Comparison of ENCODE assay signal across 1 cellular context in genomic region chr1:230104395-230105244, GRCh38.
A peak's percentile ranks its signal among the peaks of the same experiment; 100 is the strongest.
TF ChIP-seq lines count a peak whose summit lies in the region.

No MANE protein-coding gene starts in this region.

TF ChIP-seq in HEK293, 187 proteins besides CTCF, POLR2A, EP300 and RAD21 (continued from another document and continues in another):
- TF ChIP-seq ZBTB20 (tag by site-specific recombination; IDR thresholded peaks at IDR 0.05) (peak; percentile 80), ZNF423 (tag by site-specific recombination; IDR thresholded peaks at IDR 0.05) (no peak), PRDM1 (tag by site-specific recombination; IDR thresholded peaks at IDR 0.05) (peak; percentile 99), ZFP3 (tag by site-specific recombination; IDR thresholded peaks at IDR 0.05; ENCODE audit: low read depth) (no peak), ZBTB7A (tag by site-specific recombination; IDR thresholded peaks at IDR 0.05; ENCODE audit: low read depth) (no peak), ZNF785 (tag by site-specific recombination; IDR thresholded peaks at IDR 0.05) (no peak), ZNF175 (tag by site-specific recombination; IDR thresholded peaks at IDR 0.05) (no peak), ZNF660 (tag by site-specific recombination; IDR thresholded peaks at IDR 0.05) (peak; percentile 99), ZNF354C (tag by site-specific recombination; IDR thresholded peaks at IDR 0.05; ENCODE audit: borderline replicate concordance, low read depth) (no peak), YY1 (tag by site-specific recombination; IDR thresholded peaks at IDR 0.05) (peak; percentile 30; the same call in 1 of the 2 replicates), MEIS1 (CRISPR knock-in tag; IDR thresholded peaks at IDR 0.05; ENCODE audit: borderline replicate concordance) (no peak), ZNF398 (tag by site-specific recombination; IDR thresholded peaks at IDR 0.05) (peak; percentile 97), MYNN (tag by site-specific recombination; IDR thresholded peaks at IDR 0.05; ENCODE audit: borderline replicate concordance) (no peak), ZNF610 (tag by site-specific recombination; IDR thresholded peaks at IDR 0.05; ENCODE audit: borderline replicate concordance) (0 out of 2 replicates have a peak, but pooled peaks have one; percentile 24), ZNF768 (tag by site-specific recombination; IDR thresholded peaks at IDR 0.05) (no peak), ZSCAN16 (tag by site-specific recombination; IDR thresholded peaks at IDR 0.05) (no peak), ATF2 (tag by site-specific recombination; IDR thresholded peaks at IDR 0.05; ENCODE audit: low read depth) (0 out of 2 replicates have a peak, but pooled peaks have one; percentile 2), GLIS2 (tag by site-specific recombination; IDR thresholded peaks at IDR 0.05) (peak; percentile 97), ZNF707 (tag by site-specific recombination; IDR thresholded peaks at IDR 0.05) (no peak), ZNF776 (tag by site-specific recombination; IDR thresholded peaks at IDR 0.05; ENCODE audit: borderline replicate concordance) (no peak), ZNF292 (tag by site-specific recombination; IDR thresholded peaks at IDR 0.05; ENCODE audit: borderline replicate concordance, low read depth) (no peak), ZBTB17 (tag by site-specific recombination; IDR thresholded peaks at IDR 0.05) (peak; percentile 91), ZNF202 (tag by site-specific recombination; IDR thresholded peaks at IDR 0.05; ENCODE audit: borderline replicate concordance) (no peak), ZSCAN18 (tag by site-specific recombination; IDR thresholded peaks at IDR 0.05) (no peak), ZNF214 (tag by site-specific recombination; IDR thresholded peaks at IDR 0.05; ENCODE audit: borderline replicate concordance) (no peak), ZNF426 (tag by site-specific recombination; IDR thresholded peaks at IDR 0.05) (no peak), ZNF394 (tag by site-specific recombination; IDR thresholded peaks at IDR 0.05; ENCODE audit: borderline replicate concordance) (peak; percentile 69; the same call in 1 of the 2 replicates), GFI1B (tag by site-specific recombination; IDR thresholded peaks at IDR 0.05) (no peak), ZNF623 (tag by site-specific recombination; IDR thresholded peaks at IDR 0.05) (no peak; the same call in 1 of the 2 replicates), ZNF530 (tag by site-specific recombination; IDR thresholded peaks at IDR 0.05; ENCODE audit: low read depth) (no peak), ZNF677 (tag by site-specific recombination; IDR thresholded peaks at IDR 0.05) (no peak), ZNF112 (tag by site-specific recombination; IDR thresholded peaks at IDR 0.05) (no peak), ZNF600 (tag by site-specific recombination; IDR thresholded peaks at IDR 0.05) (peak; percentile 100), ZBTB1 (tag by site-specific recombination; IDR thresholded peaks at IDR 0.05) (0 out of 2 replicates have a peak, but pooled peaks have one; percentile 21), ZNF274 (IDR thresholded peaks at IDR 0.05; ENCODE audit: low read length) (no peak), ZNF274 (tag by site-specific recombination; IDR thresholded peaks at IDR 0.05; ENCODE audit: borderline replicate concordance) (no peak), ZNF221 (tag by site-specific recombination; IDR thresholded peaks at IDR 0.05; ENCODE audit: borderline replicate concordance) (no peak), ZNF621 (tag by site-specific recombination; IDR thresholded peaks at IDR 0.05) (no peak), ZBTB21 (tag by site-specific recombination; IDR thresholded peaks at IDR 0.05) (peak; percentile 78), ZNF626 (tag by site-specific recombination; IDR thresholded peaks at IDR 0.05) (no peak)
- TF ChIP-seq, protein P1, sequence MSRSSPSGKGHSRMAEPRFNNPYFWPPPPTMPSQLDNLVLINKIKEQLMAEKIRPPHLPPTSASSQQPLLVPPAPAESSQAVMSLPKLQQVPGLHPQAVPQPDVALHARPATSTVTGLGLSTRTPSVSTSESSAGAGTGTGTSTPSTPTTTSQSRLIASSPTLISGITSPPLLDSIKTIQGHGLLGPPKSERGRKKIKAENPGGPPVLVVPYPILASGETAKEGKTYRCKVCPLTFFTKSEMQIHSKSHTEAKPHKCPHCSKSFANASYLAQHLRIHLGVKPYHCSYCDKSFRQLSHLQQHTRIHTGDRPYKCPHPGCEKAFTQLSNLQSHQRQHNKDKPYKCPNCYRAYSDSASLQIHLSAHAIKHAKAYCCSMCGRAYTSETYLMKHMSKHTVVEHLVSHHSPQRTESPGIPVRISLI (tag by site-specific recombination; IDR thresholded peaks at IDR 0.05): no peak
- TF ChIP-seq, protein P2, sequence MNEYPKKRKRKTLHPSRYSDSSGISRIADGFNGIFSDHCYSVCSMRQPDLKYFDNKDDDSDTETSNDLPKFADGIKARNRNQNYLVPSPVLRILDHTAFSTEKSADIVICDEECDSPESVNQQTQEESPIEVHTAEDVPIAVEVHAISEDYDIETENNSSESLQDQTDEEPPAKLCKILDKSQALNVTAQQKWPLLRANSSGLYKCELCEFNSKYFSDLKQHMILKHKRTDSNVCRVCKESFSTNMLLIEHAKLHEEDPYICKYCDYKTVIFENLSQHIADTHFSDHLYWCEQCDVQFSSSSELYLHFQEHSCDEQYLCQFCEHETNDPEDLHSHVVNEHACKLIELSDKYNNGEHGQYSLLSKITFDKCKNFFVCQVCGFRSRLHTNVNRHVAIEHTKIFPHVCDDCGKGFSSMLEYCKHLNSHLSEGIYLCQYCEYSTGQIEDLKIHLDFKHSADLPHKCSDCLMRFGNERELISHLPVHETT (tag by site-specific recombination; IDR thresholded peaks at IDR 0.05): peak; percentile 74
- TF ChIP-seq, protein P3, sequence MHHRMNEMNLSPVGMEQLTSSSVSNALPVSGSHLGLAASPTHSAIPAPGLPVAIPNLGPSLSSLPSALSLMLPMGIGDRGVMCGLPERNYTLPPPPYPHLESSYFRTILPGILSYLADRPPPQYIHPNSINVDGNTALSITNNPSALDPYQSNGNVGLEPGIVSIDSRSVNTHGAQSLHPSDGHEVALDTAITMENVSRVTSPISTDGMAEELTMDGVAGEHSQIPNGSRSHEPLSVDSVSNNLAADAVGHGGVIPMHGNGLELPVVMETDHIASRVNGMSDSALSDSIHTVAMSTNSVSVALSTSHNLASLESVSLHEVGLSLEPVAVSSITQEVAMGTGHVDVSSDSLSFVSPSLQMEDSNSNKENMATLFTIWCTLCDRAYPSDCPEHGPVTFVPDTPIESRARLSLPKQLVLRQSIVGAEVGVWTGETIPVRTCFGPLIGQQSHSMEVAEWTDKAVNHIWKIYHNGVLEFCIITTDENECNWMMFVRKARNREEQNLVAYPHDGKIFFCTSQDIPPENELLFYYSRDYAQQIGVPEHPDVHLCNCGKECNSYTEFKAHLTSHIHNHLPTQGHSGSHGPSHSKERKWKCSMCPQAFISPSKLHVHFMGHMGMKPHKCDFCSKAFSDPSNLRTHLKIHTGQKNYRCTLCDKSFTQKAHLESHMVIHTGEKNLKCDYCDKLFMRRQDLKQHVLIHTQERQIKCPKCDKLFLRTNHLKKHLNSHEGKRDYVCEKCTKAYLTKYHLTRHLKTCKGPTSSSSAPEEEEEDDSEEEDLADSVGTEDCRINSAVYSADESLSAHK (tag by site-specific recombination; IDR thresholded peaks at IDR 0.05): no peak
- TF ChIP-seq, protein P4, sequence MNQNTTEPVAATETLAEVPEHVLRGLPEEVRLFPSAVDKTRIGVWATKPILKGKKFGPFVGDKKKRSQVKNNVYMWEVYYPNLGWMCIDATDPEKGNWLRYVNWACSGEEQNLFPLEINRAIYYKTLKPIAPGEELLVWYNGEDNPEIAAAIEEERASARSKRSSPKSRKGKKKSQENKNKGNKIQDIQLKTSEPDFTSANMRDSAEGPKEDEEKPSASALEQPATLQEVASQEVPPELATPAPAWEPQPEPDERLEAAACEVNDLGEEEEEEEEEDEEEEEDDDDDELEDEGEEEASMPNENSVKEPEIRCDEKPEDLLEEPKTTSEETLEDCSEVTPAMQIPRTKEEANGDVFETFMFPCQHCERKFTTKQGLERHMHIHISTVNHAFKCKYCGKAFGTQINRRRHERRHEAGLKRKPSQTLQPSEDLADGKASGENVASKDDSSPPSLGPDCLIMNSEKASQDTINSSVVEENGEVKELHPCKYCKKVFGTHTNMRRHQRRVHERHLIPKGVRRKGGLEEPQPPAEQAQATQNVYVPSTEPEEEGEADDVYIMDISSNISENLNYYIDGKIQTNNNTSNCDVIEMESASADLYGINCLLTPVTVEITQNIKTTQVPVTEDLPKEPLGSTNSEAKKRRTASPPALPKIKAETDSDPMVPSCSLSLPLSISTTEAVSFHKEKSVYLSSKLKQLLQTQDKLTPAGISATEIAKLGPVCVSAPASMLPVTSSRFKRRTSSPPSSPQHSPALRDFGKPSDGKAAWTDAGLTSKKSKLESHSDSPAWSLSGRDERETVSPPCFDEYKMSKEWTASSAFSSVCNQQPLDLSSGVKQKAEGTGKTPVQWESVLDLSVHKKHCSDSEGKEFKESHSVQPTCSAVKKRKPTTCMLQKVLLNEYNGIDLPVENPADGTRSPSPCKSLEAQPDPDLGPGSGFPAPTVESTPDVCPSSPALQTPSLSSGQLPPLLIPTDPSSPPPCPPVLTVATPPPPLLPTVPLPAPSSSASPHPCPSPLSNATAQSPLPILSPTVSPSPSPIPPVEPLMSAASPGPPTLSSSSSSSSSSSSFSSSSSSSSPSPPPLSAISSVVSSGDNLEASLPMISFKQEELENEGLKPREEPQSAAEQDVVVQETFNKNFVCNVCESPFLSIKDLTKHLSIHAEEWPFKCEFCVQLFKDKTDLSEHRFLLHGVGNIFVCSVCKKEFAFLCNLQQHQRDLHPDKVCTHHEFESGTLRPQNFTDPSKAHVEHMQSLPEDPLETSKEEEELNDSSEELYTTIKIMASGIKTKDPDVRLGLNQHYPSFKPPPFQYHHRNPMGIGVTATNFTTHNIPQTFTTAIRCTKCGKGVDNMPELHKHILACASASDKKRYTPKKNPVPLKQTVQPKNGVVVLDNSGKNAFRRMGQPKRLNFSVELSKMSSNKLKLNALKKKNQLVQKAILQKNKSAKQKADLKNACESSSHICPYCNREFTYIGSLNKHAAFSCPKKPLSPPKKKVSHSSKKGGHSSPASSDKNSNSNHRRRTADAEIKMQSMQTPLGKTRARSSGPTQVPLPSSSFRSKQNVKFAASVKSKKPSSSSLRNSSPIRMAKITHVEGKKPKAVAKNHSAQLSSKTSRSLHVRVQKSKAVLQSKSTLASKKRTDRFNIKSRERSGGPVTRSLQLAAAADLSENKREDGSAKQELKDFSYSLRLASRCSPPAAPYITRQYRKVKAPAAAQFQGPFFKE (tag by site-specific recombination; IDR thresholded peaks at IDR 0.05; ENCODE audit: borderline replicate concordance): no peak
- TF ChIP-seq, protein P5, sequence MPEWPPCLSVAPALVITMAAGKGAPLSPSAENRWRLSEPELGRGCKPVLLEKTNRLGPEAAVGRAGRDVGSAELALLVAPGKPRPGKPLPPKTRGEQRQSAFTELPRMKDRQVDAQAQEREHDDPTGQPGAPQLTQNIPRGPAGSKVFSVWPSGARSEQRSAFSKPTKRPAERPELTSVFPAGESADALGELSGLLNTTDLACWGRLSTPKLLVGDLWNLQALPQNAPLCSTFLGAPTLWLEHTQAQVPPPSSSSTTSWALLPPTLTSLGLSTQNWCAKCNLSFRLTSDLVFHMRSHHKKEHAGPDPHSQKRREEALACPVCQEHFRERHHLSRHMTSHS (tag by site-specific recombination; IDR thresholded peaks at IDR 0.05): no peak
- TF ChIP-seq, protein P6, sequence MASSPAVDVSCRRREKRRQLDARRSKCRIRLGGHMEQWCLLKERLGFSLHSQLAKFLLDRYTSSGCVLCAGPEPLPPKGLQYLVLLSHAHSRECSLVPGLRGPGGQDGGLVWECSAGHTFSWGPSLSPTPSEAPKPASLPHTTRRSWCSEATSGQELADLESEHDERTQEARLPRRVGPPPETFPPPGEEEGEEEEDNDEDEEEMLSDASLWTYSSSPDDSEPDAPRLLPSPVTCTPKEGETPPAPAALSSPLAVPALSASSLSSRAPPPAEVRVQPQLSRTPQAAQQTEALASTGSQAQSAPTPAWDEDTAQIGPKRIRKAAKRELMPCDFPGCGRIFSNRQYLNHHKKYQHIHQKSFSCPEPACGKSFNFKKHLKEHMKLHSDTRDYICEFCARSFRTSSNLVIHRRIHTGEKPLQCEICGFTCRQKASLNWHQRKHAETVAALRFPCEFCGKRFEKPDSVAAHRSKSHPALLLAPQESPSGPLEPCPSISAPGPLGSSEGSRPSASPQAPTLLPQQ (tag by site-specific recombination; IDR thresholded peaks at IDR 0.05): peak; percentile 71; the same call in 1 of the 2 replicates
